ENCODE assay signal across 8 cellular contexts in genomic region chr11:120335928-120336640, GRCh38. TPM values are rescaled to one million over a fixed set of nuclear protein-coding genes. Genes with fewer than 3 reads are reported as not detected.
DNase-seq lines count a peak whose midpoint lies in the region; ATAC-seq and TF ChIP-seq lines count a peak whose summit lies in the region.

A gene with protein sequence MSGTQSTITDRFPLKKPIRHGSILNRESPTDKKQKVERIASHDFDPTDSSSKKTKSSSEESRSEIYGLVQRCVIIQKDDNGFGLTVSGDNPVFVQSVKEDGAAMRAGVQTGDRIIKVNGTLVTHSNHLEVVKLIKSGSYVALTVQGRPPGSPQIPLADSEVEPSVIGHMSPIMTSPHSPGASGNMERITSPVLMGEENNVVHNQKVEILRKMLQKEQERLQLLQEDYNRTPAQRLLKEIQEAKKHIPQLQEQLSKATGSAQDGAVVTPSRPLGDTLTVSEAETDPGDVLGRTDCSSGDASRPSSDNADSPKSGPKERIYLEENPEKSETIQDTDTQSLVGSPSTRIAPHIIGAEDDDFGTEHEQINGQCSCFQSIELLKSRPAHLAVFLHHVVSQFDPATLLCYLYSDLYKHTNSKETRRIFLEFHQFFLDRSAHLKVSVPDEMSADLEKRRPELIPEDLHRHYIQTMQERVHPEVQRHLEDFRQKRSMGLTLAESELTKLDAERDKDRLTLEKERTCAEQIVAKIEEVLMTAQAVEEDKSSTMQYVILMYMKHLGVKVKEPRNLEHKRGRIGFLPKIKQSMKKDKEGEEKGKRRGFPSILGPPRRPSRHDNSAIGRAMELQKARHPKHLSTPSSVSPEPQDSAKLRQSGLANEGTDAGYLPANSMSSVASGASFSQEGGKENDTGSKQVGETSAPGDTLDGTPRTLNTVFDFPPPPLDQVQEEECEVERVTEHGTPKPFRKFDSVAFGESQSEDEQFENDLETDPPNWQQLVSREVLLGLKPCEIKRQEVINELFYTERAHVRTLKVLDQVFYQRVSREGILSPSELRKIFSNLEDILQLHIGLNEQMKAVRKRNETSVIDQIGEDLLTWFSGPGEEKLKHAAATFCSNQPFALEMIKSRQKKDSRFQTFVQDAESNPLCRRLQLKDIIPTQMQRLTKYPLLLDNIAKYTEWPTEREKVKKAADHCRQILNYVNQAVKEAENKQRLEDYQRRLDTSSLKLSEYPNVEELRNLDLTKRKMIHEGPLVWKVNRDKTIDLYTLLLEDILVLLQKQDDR (N-terminal part only) (plus strand): TSS chr11:120336413. CDS start chr11:120337244, 831 bp downstream.

- peak within 1 kb of the TSS; percentile 55 for H3K27ac Mint-ChIP-seq in activated CD4-positive, alpha-beta T cell treated with anti-CD3 and anti-CD28 coated beads for 36 hours

- CTCF ChIA-PET in activated CD4-positive, alpha-beta T cell treated with anti-CD3 and anti-CD28 coated beads for 36 hours (lab: Charles Lee), result interaction anchor here (0.7 to 2.5 kb wide), 7 partner anchors 12 to 348 kb away, joined by 3 to 10 read pairs (median 4); no protein-coding TSS in a partner anchor

- no peaks in the 10 kb centered on the region for H3K9me3 Mint-ChIP-seq in activated CD4-positive, alpha-beta T cell treated with anti-CD3 and anti-CD28 coated beads for 36 hours (ENCODE audit: low read depth)

- peaks cover 29% of the 10 kb centered on the region for H3K4me1 Mint-ChIP-seq in activated CD4-positive, alpha-beta T cell treated with anti-CD3 and anti-CD28 coated beads for 36 hours

- intact Hi-C loops in activated CD4-positive, alpha-beta T cell treated with anti-CD3 and anti-CD28 coated beads for 36 hours (cut with DNase I, micrococcal nuclease), result loop anchor here (2.0 to 10.0 kb wide), 9 partner anchors 96 to 956 kb away; partner anchors contain the start of genes GRIK4 (in 1 of the 2) and SC5D (in 1 of the 2)

- peak within 1 kb of the TSS; percentile 81 for H3K4me3 ChIP-seq in choroid plexus epithelial cell (ENCODE audit: low read depth, low read length)

- H3K36me3 Mint-ChIP-seq in activated CD4-positive, alpha-beta T cell treated with anti-CD3 and anti-CD28 coated beads for 36 hours (ENCODE audit: low read depth), result no peaks in the 10 kb centered on the region

- peak within 1 kb of the TSS; percentile 84 for H3K4me3 Mint-ChIP-seq in activated CD4-positive, alpha-beta T cell treated with anti-CD3 and anti-CD28 coated beads for 36 hours

- DNase-seq in SIG-M5 treated with dmso at 0.1 percent for 504 hours (lab: John Stamatoyannopoulos, UW; ENCODE audit: unreplicated experiment), result peak; percentile 69
- DNase-seq in SIG-M5 (lab: John Stamatoyannopoulos, UW), result no peak
- peak; percentile 100 for DNase-seq in NCI-H226
- peak; percentile 91 for DNase-seq in activated CD4-positive, alpha-beta T cell treated with anti-CD3 and anti-CD28 coated beads for 36 hours
- peak; percentile 99 for DNase-seq in choroid plexus epithelial cell (ENCODE audit: low read depth)
- peak; percentile 76 for DNase-seq in kidney glomerular epithelial cell (lab: John Stamatoyannopoulos, UW)
- peak; percentile 90 for DNase-seq in stimulated activated CD4-positive, alpha-beta T cell treated with anti-CD3 and anti-CD28 coated beads, Interleukin-15, amount 100 ng/mL, for 24 hours

- TF ChIP-seq CTCF in choroid plexus epithelial cell (conservative IDR thresholded peaks at IDR 0.05; ENCODE audit: low read depth, low read length), result peak; percentile 55

- peak; percentile 52 for ATAC-seq in HG03064 (IDR thresholded peaks at IDR 0.05; ENCODE audit: low read depth, unreplicated experiment)
- peak; percentile 70 for ATAC-seq in activated CD4-positive, alpha-beta T cell treated with anti-CD3 and anti-CD28 coated beads for 36 hours

- H3K27me3 Mint-ChIP-seq in activated CD4-positive, alpha-beta T cell treated with anti-CD3 and anti-CD28 coated beads for 36 hours, result peaks cover 41% of the 10 kb centered on the region

- POLR2A ChIA-PET in activated CD4-positive, alpha-beta T cell treated with anti-CD3 and anti-CD28 coated beads for 36 hours (lab: Charles Lee), result no interaction called here

RNA-seq across cellular contexts. Expression of the gene that starts here (rescaled TPM):
- total RNA-seq in activated CD4-positive, alpha-beta T cell treated with anti-CD3 and anti-CD28 coated beads for 36 hours, result 10 to 100 TPM; 14.3 to 14.5 TPM
